Comparison of ENCODE assay signal across 21 cellular contexts in genomic region chr11:133898770-133899115, GRCh38. TPM values are rescaled to one million over a fixed set of nuclear protein-coding genes. Genes with fewer than 3 reads are reported as not detected.
A peak's percentile ranks its signal among the peaks of the same experiment; 100 is the strongest.
DNase-seq lines count a peak whose midpoint lies in the region; ATAC-seq and TF ChIP-seq lines count a peak whose summit lies in the region.
"Had no signal": no experiment of that assay in that cellular context is flagged by ENCODE, and none has a peak within 500 bp of the region (broad histone marks: within the 10 kb centered on the region; RNA-seq: fewer than 3 reads in every experiment).

No MANE protein-coding gene starts in this region.

- H3K9me3 Mint-ChIP-seq in activated CD8-positive, alpha-beta T cell treated with anti-CD3 and anti-CD28 coated beads, Interleukin-2, amount 10 ng/mL, durations not matched to agents 7 days and 5 days (ENCODE audit: insufficient read depth): no peaks in the 10 kb centered on the region
- H3K9me3 Mint-ChIP-seq in activated CD8-positive, alpha-beta T cell treated with anti-CD3 and anti-CD28 coated beads for 36 hours: no peaks in the 10 kb centered on the region
- no peaks in the 10 kb centered on the region for H3K9me3 Mint-ChIP-seq in WTC11
- H3K9me3 Mint-ChIP-seq: natural killer cell; T-helper 1 cell treated with Interleukin-12 subunit alpha and Interleukin-12 subunit beta and Interleukin-4 antibody, amounts not matched to agents 30 μg/mL and 1 μg/mL, for 36 hours had no signal

- CTCF ChIA-PET in activated CD8-positive, alpha-beta T cell treated with anti-CD3 and anti-CD28 coated beads, Interleukin-2, amount 10 ng/mL, durations not matched to agents 7 days and 5 days (lab: Charles Lee): no interaction called here
- CTCF ChIA-PET in activated CD8-positive, alpha-beta T cell treated with anti-CD3 and anti-CD28 coated beads for 36 hours (lab: Charles Lee): no interaction called here
- CTCF ChIA-PET in WTC11 (lab: Charles Lee): no interaction called here

- no peak for ATAC-seq in activated CD8-positive, alpha-beta T cell treated with anti-CD3 and anti-CD28 coated beads, Interleukin-2, amount 10 ng/mL, durations not matched to agents 7 days and 5 days
- ATAC-seq in activated CD8-positive, alpha-beta T cell treated with anti-CD3 and anti-CD28 coated beads for 36 hours: no peak
- peak; percentile 12 for ATAC-seq in GM21526 (IDR thresholded peaks at IDR 0.05; ENCODE audit: low FRiP score, unreplicated experiment)
- peak; percentile 20 for ATAC-seq in WTC11
- ATAC-seq in sciatic nerve: no peak
- no peak for ATAC-seq in GM18867 (IDR thresholded peaks at IDR 0.05; ENCODE audit: unreplicated experiment)
- ATAC-seq: heart left ventricle, natural killer cell had no signal

- H3K4me3 Mint-ChIP-seq in activated CD8-positive, alpha-beta T cell treated with anti-CD3 and anti-CD28 coated beads, Interleukin-2, amount 10 ng/mL, durations not matched to agents 7 days and 5 days: no peak overlapping the region
- no peak overlapping the region for H3K4me3 Mint-ChIP-seq in activated CD8-positive, alpha-beta T cell treated with anti-CD3 and anti-CD28 coated beads for 36 hours
- H3K4me3 Mint-ChIP-seq in WTC11: no peak overlapping the region
- H3K4me3 Mint-ChIP-seq: natural killer cell; T-helper 1 cell treated with Interleukin-12 subunit alpha and Interleukin-12 subunit beta and Interleukin-4 antibody, amounts not matched to agents 30 μg/mL and 1 μg/mL, for 36 hours had no signal

- no peaks in the 10 kb centered on the region for H3K27me3 Mint-ChIP-seq in activated CD8-positive, alpha-beta T cell treated with anti-CD3 and anti-CD28 coated beads, Interleukin-2, amount 10 ng/mL, durations not matched to agents 7 days and 5 days (ENCODE audit: low read depth)
- no peaks in the 10 kb centered on the region for H3K27me3 Mint-ChIP-seq in activated CD8-positive, alpha-beta T cell treated with anti-CD3 and anti-CD28 coated beads for 36 hours
- H3K27me3 Mint-ChIP-seq in WTC11 (ENCODE audit: low read depth): no peaks in the 10 kb centered on the region

- POLR2A ChIA-PET in activated CD8-positive, alpha-beta T cell treated with anti-CD3 and anti-CD28 coated beads, Interleukin-2, amount 10 ng/mL, durations not matched to agents 7 days and 5 days (lab: Charles Lee): no interaction called here
- POLR2A ChIA-PET in activated CD8-positive, alpha-beta T cell treated with anti-CD3 and anti-CD28 coated beads for 36 hours (lab: Charles Lee): no interaction called here
- POLR2A ChIA-PET in WTC11 (lab: Charles Lee): no interaction called here

- peaks cover 30% of the 10 kb centered on the region for H3K36me3 Mint-ChIP-seq in activated CD8-positive, alpha-beta T cell treated with anti-CD3 and anti-CD28 coated beads, Interleukin-2, amount 10 ng/mL, durations not matched to agents 7 days and 5 days (ENCODE audit: low read depth)
- peaks cover 14% of the 10 kb centered on the region for H3K36me3 Mint-ChIP-seq in activated CD8-positive, alpha-beta T cell treated with anti-CD3 and anti-CD28 coated beads for 36 hours (ENCODE audit: low read depth)
- H3K36me3 Mint-ChIP-seq in WTC11: peaks cover 21% of the 10 kb centered on the region
- H3K36me3 Mint-ChIP-seq: natural killer cell had no signal

- H3K27ac Mint-ChIP-seq in activated CD8-positive, alpha-beta T cell treated with anti-CD3 and anti-CD28 coated beads, Interleukin-2, amount 10 ng/mL, durations not matched to agents 7 days and 5 days: peak overlapping the region; percentile 21
- no peak overlapping the region for H3K27ac Mint-ChIP-seq in activated CD8-positive, alpha-beta T cell treated with anti-CD3 and anti-CD28 coated beads for 36 hours
- peak overlapping the region; percentile 61; the same call in 1 of the 2 replicates for H3K27ac Mint-ChIP-seq in WTC11
- H3K27ac Mint-ChIP-seq: natural killer cell; progenitor cell of endocrine pancreas; T-helper 1 cell treated with Interleukin-12 subunit alpha and Interleukin-12 subunit beta and Interleukin-4 antibody, amounts not matched to agents 30 μg/mL and 1 μg/mL, for 36 hours had no signal

- TF ChIP-seq CTCF in activated CD8-positive, alpha-beta T cell treated with anti-CD3 and anti-CD28 coated beads for 36 hours (IDR thresholded peaks at IDR 0.05): no peak
- TF ChIP-seq CTCF in WTC11 (IDR thresholded peaks at IDR 0.05): no peak; the same call in 1 of the 2 replicates

- no peak for DNase-seq in activated CD8-positive, alpha-beta T cell treated with anti-CD3 and anti-CD28 coated beads, Interleukin-2, amount 10 ng/mL, durations not matched to agents 7 days and 5 days
- no peak for DNase-seq in activated CD8-positive, alpha-beta T cell treated with anti-CD3 and anti-CD28 coated beads for 36 hours
- DNase-seq in WTC11 (ENCODE audit: low spot score) (no peak), sciatic nerve (ENCODE audit: low spot score) (peak; percentile 19), hypothalamus (lab: John Stamatoyannopoulos, UW) (no peak)
- DNase-seq in stimulated activated CD4-positive, alpha-beta T cell treated with anti-CD3 and anti-CD28 coated beads, Interleukin-4, amount 100 ng/mL, for 1 hour: no peak
- DNase-seq: amniotic stem cell; central memory CD4-positive, alpha-beta T cell; DMS153; effector CD8-positive, alpha-beta T cell; natural killer cell; NCI-H1092; NCI-H526; spleen had no signal

- intact Hi-C loops in activated CD8-positive, alpha-beta T cell treated with anti-CD3 and anti-CD28 coated beads for 36 hours (cut with micrococcal nuclease): no loop called here
- intact Hi-C loops in sciatic nerve (cut with DNase I): no loop called here

- H3K4me1 Mint-ChIP-seq in activated CD8-positive, alpha-beta T cell treated with anti-CD3 and anti-CD28 coated beads, Interleukin-2, amount 10 ng/mL, durations not matched to agents 7 days and 5 days (ENCODE audit: low read depth): peaks cover 7% of the 10 kb centered on the region
- no peaks in the 10 kb centered on the region for H3K4me1 Mint-ChIP-seq in activated CD8-positive, alpha-beta T cell treated with anti-CD3 and anti-CD28 coated beads for 36 hours (ENCODE audit: low read depth)
- peaks cover 40% of the 10 kb centered on the region for H3K4me1 Mint-ChIP-seq in WTC11
- H3K4me1 Mint-ChIP-seq: natural killer cell had no signal

TF ChIP-seq in WTC11, 78 proteins besides CTCF, POLR2A, EP300 and RAD21 (continues in another document):
- TF ChIP-seq NR3C1 (CRISPR knock-in tag; conservative IDR thresholded peaks at IDR 0.05; ENCODE audit: low read depth): no peak
- no peak for TF ChIP-seq FOXJ3 (CRISPR knock-in tag; IDR thresholded peaks at IDR 0.05; ENCODE audit: borderline replicate concordance)
- TF ChIP-seq CREB1 (CRISPR knock-in tag; IDR thresholded peaks at IDR 0.05): no peak
- TF ChIP-seq ZNF317 (CRISPR knock-in tag; IDR thresholded peaks at IDR 0.05; ENCODE audit: borderline replicate concordance, low read depth): no peak
- no peak for TF ChIP-seq ZNF219 (CRISPR knock-in tag; IDR thresholded peaks at IDR 0.05; ENCODE audit: borderline replicate concordance)
- TF ChIP-seq, protein P1, sequence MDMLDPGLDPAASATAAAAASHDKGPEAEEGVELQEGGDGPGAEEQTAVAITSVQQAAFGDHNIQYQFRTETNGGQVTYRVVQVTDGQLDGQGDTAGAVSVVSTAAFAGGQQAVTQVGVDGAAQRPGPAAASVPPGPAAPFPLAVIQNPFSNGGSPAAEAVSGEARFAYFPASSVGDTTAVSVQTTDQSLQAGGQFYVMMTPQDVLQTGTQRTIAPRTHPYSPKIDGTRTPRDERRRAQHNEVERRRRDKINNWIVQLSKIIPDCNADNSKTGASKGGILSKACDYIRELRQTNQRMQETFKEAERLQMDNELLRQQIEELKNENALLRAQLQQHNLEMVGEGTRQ (CRISPR knock-in tag; IDR thresholded peaks at IDR 0.05): no peak
- TF ChIP-seq ZSCAN18 (CRISPR knock-in tag; IDR thresholded peaks at IDR 0.05): no peak
- no peak for TF ChIP-seq GTF2I (CRISPR knock-in tag; conservative IDR thresholded peaks at IDR 0.05)
- TF ChIP-seq MLX (CRISPR knock-in tag; IDR thresholded peaks at IDR 0.05): no peak

RNA-seq across cellular contexts. Expression of gene SPATA19, which starts 53.4 kb away (rescaled TPM):
- not detected for total RNA-seq in activated CD8-positive, alpha-beta T cell treated with anti-CD3 and anti-CD28 coated beads, Interleukin-2, amount 10 ng/mL, durations not matched to agents 7 days and 5 days
- total RNA-seq in activated CD8-positive, alpha-beta T cell treated with anti-CD3 and anti-CD28 coated beads for 36 hours: not detected
- total RNA-seq in WTC11 (2021) (not detected in 3 replicates), sciatic nerve (not detected)
- total RNA-seq: heart left ventricle, natural killer cell, OCI-LY7, progenitor cell of endocrine pancreas, spleen, tibial nerve had no signal

RNA-seq across cellular contexts. Expression of gene IGSF9B, which starts 58.0 kb away (rescaled TPM):
- 100 to 1,000 TPM in 1 of 2 experiments, 10 to 100 TPM in 1; 96.3 to 118 TPM for total RNA-seq in activated CD8-positive, alpha-beta T cell treated with anti-CD3 and anti-CD28 coated beads, Interleukin-2, amount 10 ng/mL, durations not matched to agents 7 days and 5 days
- 100 to 1,000 TPM; 124 to 136 TPM for total RNA-seq in activated CD8-positive, alpha-beta T cell treated with anti-CD3 and anti-CD28 coated beads for 36 hours
- total RNA-seq in WTC11 (2021) (52.7 to 57.1 TPM (median 55.2 TPM) in 3 replicates), sciatic nerve (13.5 TPM)

Comparison
In these comparisons a context has a peak if more than half of its experiments do, and no peak if none do; other contexts are left out.
1. ATAC-seq: peak in GM21526 (single experiment) and WTC11 (single experiment); none in activated CD8-positive, alpha-beta T cell treated with anti-CD3 and anti-CD28 coated beads, Interleukin-2, amount 10 ng/mL, durations not matched to agents 7 days and 5 days (single experiment), activated CD8-positive, alpha-beta T cell treated with anti-CD3 and anti-CD28 coated beads for 36 hours (single experiment), sciatic nerve (single experiment) and GM18867 (single experiment).